In the genomic region with DNA sequence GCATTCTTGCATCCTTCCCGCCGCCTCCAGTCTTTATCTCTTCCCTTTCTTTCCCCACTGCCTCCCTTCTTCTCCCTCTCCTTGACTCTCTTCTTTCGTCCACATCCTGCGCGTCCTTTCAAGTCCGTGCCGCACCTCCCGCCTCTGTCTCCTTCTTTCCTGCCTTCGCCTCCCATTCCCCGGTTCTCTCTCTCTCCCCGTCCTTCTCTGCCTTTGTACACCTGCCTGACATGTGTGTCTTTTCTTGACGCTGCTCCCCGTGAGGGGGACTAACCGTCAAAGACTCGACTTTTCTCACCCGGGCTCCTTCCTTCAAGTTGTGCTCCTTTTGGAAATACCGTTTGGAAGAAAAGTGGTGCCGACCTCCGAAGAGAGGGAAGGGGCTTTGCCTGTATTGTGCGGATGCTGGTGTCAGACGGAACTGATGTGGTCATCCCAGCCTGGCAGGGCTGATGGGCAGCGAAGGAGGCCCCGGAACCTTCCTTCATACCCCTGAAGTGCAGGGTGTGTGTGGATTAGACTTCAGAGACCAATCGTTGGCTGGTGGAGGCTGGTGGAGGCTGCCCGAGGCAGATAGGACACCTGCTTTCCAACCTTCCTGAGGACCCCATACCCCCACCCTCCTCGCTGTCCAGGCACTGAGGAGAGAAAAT, we compare ENCODE assay signal across 7 cellular contexts. TPM values are rescaled to one million over a fixed set of nuclear protein-coding genes. Genes with fewer than 3 reads are reported as not detected.
A peak's percentile ranks its signal among the peaks of the same experiment; 100 is the strongest.
DNase-seq lines count a peak whose midpoint lies in the region; ATAC-seq and TF ChIP-seq lines count a peak whose summit lies in the region.

No MANE protein-coding gene starts in this region.

- POLR2A ChIA-PET in activated B cell treated with CpG ODN at 0.5 μM for 24 hours (lab: Charles Lee) = no interaction called here

- peak overlapping the region; percentile 75 for H3K4me3 Mint-ChIP-seq in activated B cell treated with CpG ODN at 0.5 μM for 24 hours

- H3K9ac ChIP-seq in GM23248 = no peak overlapping the region
- peak overlapping the region; percentile 41 for H3K9ac ChIP-seq in skeletal muscle satellite cell (ENCODE audit: low read depth, low read length)

- TF ChIP-seq POLR2A in erythroblast (IDR thresholded peaks at IDR 0.05; ENCODE audit: low read length) = no peak

- H3K4me1 ChIP-seq in GM23248 (ENCODE audit: insufficient read depth) = no peaks in the 10 kb centered on the region; the same call in 1 of the 2 replicates
- peaks cover 0 to 19% (median 11%) of the 10 kb centered on the region in 9 donors for H3K4me1 ChIP-seq in heart right ventricle
- H3K4me1 ChIP-seq in skeletal muscle satellite cell (ENCODE audit: control insufficient read depth, insufficient read depth, low read length) = peaks cover 10% of the 10 kb centered on the region

- in situ Hi-C loops in GM23248 (cut with MboI) = no loop called here

- H3K27me3 ChIP-seq in GM23248 (replicated peaks; ENCODE audit: insufficient read depth) (peaks cover 72% of the 10 kb centered on the region), heart right ventricle (peaks cover 0 to 60% (median 0%) of the 10 kb centered on the region in 7 donors), skeletal muscle satellite cell (ENCODE audit: control insufficient read depth, insufficient read depth, low read length) (peaks cover 68% of the 10 kb centered on the region)

- H3K9me3 Mint-ChIP-seq in activated B cell treated with CpG ODN at 0.5 μM for 24 hours = no peaks in the 10 kb centered on the region

- no peaks in the 10 kb centered on the region for H3F3A ChIP-seq in GM23248 (ENCODE audit: insufficient read depth)

- intact Hi-C loops in activated B cell treated with CpG ODN at 0.5 μM for 24 hours (cut with micrococcal nuclease) = no loop called here
- intact Hi-C loops in heart right ventricle (cut with DNase I) = loop anchor here in 1 of 10 donors (2.0 kb wide), 1 partner anchor 58 kb away; no protein-coding TSS in a partner anchor

- CTCF ChIA-PET in activated B cell treated with CpG ODN at 0.5 μM for 24 hours (lab: Charles Lee) = no interaction called here

- H4K20me1 ChIP-seq in GM23248 (ENCODE audit: insufficient read depth) = no peaks in the 10 kb centered on the region

- H3K27ac ChIP-seq in GM23248 (no peak overlapping the region), heart right ventricle (peak overlapping the region in 3 of 10 donors; percentile 48 to 59 (median 49))

- H3K4me1 Mint-ChIP-seq in activated B cell treated with CpG ODN at 0.5 μM for 24 hours = peaks cover 15% of the 10 kb centered on the region

- H3K9me2 ChIP-seq in GM23248 (ENCODE audit: insufficient read depth) = no peaks in the 10 kb centered on the region; the same call in 1 of the 2 replicates

- no peaks in the 10 kb centered on the region for H3K36me3 ChIP-seq in GM23248 (ENCODE audit: low read depth)
- no peaks in the 10 kb centered on the region for H3K36me3 ChIP-seq in heart right ventricle
- H3K36me3 ChIP-seq in skeletal muscle satellite cell (ENCODE audit: insufficient read depth, low read length) = no peaks in the 10 kb centered on the region

- H3K79me2 ChIP-seq in GM23248 (ENCODE audit: insufficient read depth) = no peaks in the 10 kb centered on the region

- no peak overlapping the region for H3K27ac Mint-ChIP-seq in activated B cell treated with CpG ODN at 0.5 μM for 24 hours

- ATAC-seq in activated B cell treated with CpG ODN at 0.5 μM for 24 hours (ENCODE audit: low read depth) = no peak
- ATAC-seq in heart right ventricle = peak in 5 of 8 donors; percentile 17 to 31 (median 22)

- peak overlapping the region; percentile 47 for H2AFZ ChIP-seq in GM23248

- no peaks in the 10 kb centered on the region for H3K9me3 ChIP-seq in GM23248 (ENCODE audit: low read depth)
- no peaks in the 10 kb centered on the region for H3K9me3 ChIP-seq in heart right ventricle
- H3K9me3 ChIP-seq in skeletal muscle satellite cell (replicated peaks; ENCODE audit: low read length) = no peaks in the 10 kb centered on the region

- DNase-seq in GM23248 (peak; percentile 36), activated B cell treated with CpG ODN at 0.5 μM for 24 hours (no peak), heart right ventricle (no peak), erythroblast (lab: John Stamatoyannopoulos, UW) (no peak), CD1c-positive myeloid dendritic cell (ENCODE audit: extremely low spot score) (no peak), NCI-H526 treated with DMSO at 0.1 percent for 48 hours (lab: John Stamatoyannopoulos, UW) (no peak)

- no peaks in the 10 kb centered on the region for H3K36me3 Mint-ChIP-seq in activated B cell treated with CpG ODN at 0.5 μM for 24 hours (ENCODE audit: low read depth)

- 5% methylated on average over 23 to 26 of the region's 26 CpGs for WGBS in GM23248 (ENCODE audit: low coverage in 1 of 2, low lambda C conversion rate in 2 of 2, missing lambda C conversion rate in 2 of 2), 2 experiments
- 1 to 3% methylated on average over 24 to 26 of the region's 26 CpGs for WGBS in heart right ventricle, 2 donors

- H3K27me3 Mint-ChIP-seq in activated B cell treated with CpG ODN at 0.5 μM for 24 hours = peaks cover 58% of the 10 kb centered on the region

- peak overlapping the region; percentile 76 for H3K4me2 ChIP-seq in GM23248 (ENCODE audit: unreplicated experiment)
- H3K4me2 ChIP-seq in skeletal muscle satellite cell (ENCODE audit: low read length) = peak overlapping the region; percentile 92

- no peak for TF ChIP-seq CTCF in activated B cell treated with CpG ODN at 0.5 μM for 24 hours (IDR thresholded peaks at IDR 0.05)
- TF ChIP-seq CTCF in heart right ventricle (IDR thresholded peaks at IDR 0.05) = no peak

- H3K4me3 ChIP-seq in GM23248 (peak overlapping the region; percentile 63), heart right ventricle (peak overlapping the region; percentile 40 to 86 (median 70)), skeletal muscle satellite cell (ENCODE audit: low read length) (peak overlapping the region; percentile 70)

RNA-seq across cellular contexts. Expression of a gene that starts 0.9 kb away (rescaled TPM):
- 0.32 TPM in 1 of 2 replicates, not detected in the other for total RNA-seq in GM23248 (2014; rRNA removed; shearing (Covaris generic))
- polyA plus RNA-seq in GM23248 (2016; fragmentation: Nextera tagmentation; extraction: Ambion mirVana) (0.23 TPM in 1 of 2 replicates, not detected in the other), heart right ventricle (1 to 10 TPM in 1 of 2 donors, under 1 TPM in 1; 0.58 to 6.2 TPM)
- total RNA-seq in activated B cell treated with CpG ODN at 0.5 μM for 24 hours (not detected in 2 replicates), heart right ventricle (1 to 10 TPM in 9 of 10 donors, under 1 TPM in 1; 0.97 to 4.8 (median 2.5) TPM)
- 0.87 TPM in 1 of 2 replicates, not detected in the other for total RNA-seq in skeletal muscle satellite cell (2012; rRNA removed)
